8 cellular contexts compared by ENCODE assay signal in genomic region chr19:5170329-5170745, GRCh38.
DNase-seq lines count a peak whose midpoint lies in the region; ATAC-seq and TF ChIP-seq lines count a peak whose summit lies in the region.

No MANE protein-coding gene starts in this region.

- H3K36me3 ChIP-seq in CD8-positive, alpha-beta memory T cell (ENCODE audit: insufficient read depth, low read length), result no peaks in the 10 kb centered on the region
- H3K36me3 ChIP-seq in OCI-LY3 (replicated peaks; ENCODE audit: low read depth, low read length), result no peaks in the 10 kb centered on the region
- H3K36me3 ChIP-seq in lung (ENCODE audit: control insufficient read depth in 2 of 2, insufficient read depth in 2 of 2, low read length in 2 of 2), result no peaks in the 10 kb centered on the region

- POLR2A ChIA-PET in CD8-positive, alpha-beta memory T cell (lab: Charles Lee), result no interaction called here

- H3K27me3 ChIP-seq in CD8-positive, alpha-beta memory T cell (ENCODE audit: insufficient read depth, low read length, poor library complexity, severe bottlenecking), result no peaks in the 10 kb centered on the region
- H3K27me3 ChIP-seq in OCI-LY3 (ENCODE audit: low read depth, low read length), result peaks cover 14% of the 10 kb centered on the region; the same call in 1 of the 2 replicates
- H3K27me3 ChIP-seq in lung (ENCODE audit: control insufficient read depth, insufficient read depth), result no peaks in the 10 kb centered on the region

- H3K4me2 ChIP-seq in OCI-LY3 (ENCODE audit: low read length), result no peak overlapping the region

- H3K9me3 Mint-ChIP-seq in CD8-positive, alpha-beta memory T cell, result peaks cover 0 to 3% (median 0%) of the 10 kb centered on the region in 5 donors
- H3K9me3 Mint-ChIP-seq in stimulated activated naive CD8-positive, alpha-beta T cell treated with anti-CD3 and anti-CD28 coated beads, Interleukin-15, amount 100 ng/mL, for 72 hours, result no peaks in the 10 kb centered on the region

- peaks cover 0 to 2% (median 0%) of the 10 kb centered on the region in 3 donors for H3K4me1 Mint-ChIP-seq in CD8-positive, alpha-beta memory T cell
- no peaks in the 10 kb centered on the region for H3K4me1 Mint-ChIP-seq in stimulated activated naive CD8-positive, alpha-beta T cell treated with anti-CD3 and anti-CD28 coated beads, Interleukin-15, amount 100 ng/mL, for 72 hours

- no peaks in the 10 kb centered on the region for H3K9me3 ChIP-seq in CD8-positive, alpha-beta memory T cell (ENCODE audit: low read length)
- no peaks in the 10 kb centered on the region for H3K9me3 ChIP-seq in OCI-LY3 (ENCODE audit: insufficient read depth, low read length)
- no peaks in the 10 kb centered on the region for H3K9me3 ChIP-seq in lung (ENCODE audit: control insufficient read depth in 2 of 2, insufficient read depth in 1 of 2, low read length in 1 of 2)

- H3K4me1 ChIP-seq in CD8-positive, alpha-beta memory T cell (ENCODE audit: insufficient read depth, low read length), result no peaks in the 10 kb centered on the region
- H3K4me1 ChIP-seq in OCI-LY3 (ENCODE audit: low read length), result no peaks in the 10 kb centered on the region
- no peaks in the 10 kb centered on the region for H3K4me1 ChIP-seq in lung (ENCODE audit: control insufficient read depth in 2 of 2, insufficient read depth in 2 of 2, low read length in 2 of 2)

- no peaks in the 10 kb centered on the region for H3K36me3 Mint-ChIP-seq in CD8-positive, alpha-beta memory T cell

- peaks cover 0 to 10% of the 10 kb centered on the region in 2 donors for H3K27me3 Mint-ChIP-seq in CD8-positive, alpha-beta memory T cell
- H3K27me3 Mint-ChIP-seq in stimulated activated naive CD8-positive, alpha-beta T cell treated with anti-CD3 and anti-CD28 coated beads, Interleukin-15, amount 100 ng/mL, for 72 hours, result peaks cover 5% of the 10 kb centered on the region

- no peak overlapping the region for H2AFZ ChIP-seq in OCI-LY3 (ENCODE audit: low read depth, low read length)

- no peak overlapping the region for H3K9ac ChIP-seq in OCI-LY3 (ENCODE audit: low read length)

- H3K27ac Mint-ChIP-seq in CD8-positive, alpha-beta memory T cell, result peak overlapping the region in 1 of 8 donors; percentile 94
- H3K27ac Mint-ChIP-seq in stimulated activated naive CD8-positive, alpha-beta T cell treated with anti-CD3 and anti-CD28 coated beads, Interleukin-15, amount 100 ng/mL, for 72 hours, result no peak overlapping the region

- no peak overlapping the region for H3K4me3 Mint-ChIP-seq in CD8-positive, alpha-beta memory T cell
- no peak overlapping the region for H3K4me3 Mint-ChIP-seq in stimulated activated naive CD8-positive, alpha-beta T cell treated with anti-CD3 and anti-CD28 coated beads, Interleukin-15, amount 100 ng/mL, for 72 hours

- H4K20me1 ChIP-seq in OCI-LY3 (ENCODE audit: insufficient read depth, low read length), result no peaks in the 10 kb centered on the region

- WGBS in lung, 2 donors, result 62 to 68% methylated on average over 4 of the region's 4 CpGs

- peak; percentile 62 for TF ChIP-seq CTCF in OCI-LY3 (IDR thresholded peaks at IDR 0.05; ENCODE audit: low read depth, low read length)
- no peak for TF ChIP-seq CTCF in lung (IDR thresholded peaks at IDR 0.05; ENCODE audit: control extremely low read depth, extremely low read depth)

- no peak for ATAC-seq in lung (ENCODE audit: insufficient read depth, low FRiP score)
- peak; percentile 60 for ATAC-seq in stimulated activated naive CD8-positive, alpha-beta T cell treated with anti-CD3 and anti-CD28 coated beads, Interleukin-15, amount 100 ng/mL, for 72 hours
- ATAC-seq in GM19455 (IDR thresholded peaks at IDR 0.05; ENCODE audit: unreplicated experiment), result no peak
- ATAC-seq in HG03432 (IDR thresholded peaks at IDR 0.05; ENCODE audit: unreplicated experiment), result no peak

- no peak overlapping the region for H3K4me3 ChIP-seq in CD8-positive, alpha-beta memory T cell (ENCODE audit: low read length)
- no peak overlapping the region for H3K4me3 ChIP-seq in OCI-LY3 (ENCODE audit: low read length)
- no peak overlapping the region for H3K4me3 ChIP-seq in lung

- peak in 4 of 5 donors; percentile 17 to 38 (median 36) for DNase-seq in CD8-positive, alpha-beta memory T cell
- DNase-seq in activated gamma-delta T cell treated with anti-CD3 and anti-CD28 coated beads, Interleukin-2, amount 50 U/mL, for 16 hours (ENCODE audit: low read depth), result peak; percentile 45
- peak; percentile 36 for DNase-seq in lung (ENCODE audit: low spot score)
- DNase-seq in stimulated activated naive CD8-positive, alpha-beta T cell treated with anti-CD3 and anti-CD28 coated beads, Interleukin-15, amount 100 ng/mL, for 72 hours, result peak; percentile 58 to 62
- no peak for DNase-seq in hippocampal formation (lab: John Stamatoyannopoulos, UW)

- CTCF ChIA-PET in CD8-positive, alpha-beta memory T cell (lab: Charles Lee), result interaction anchor here (1.1 kb wide), 1 partner anchor 12 kb away, joined by 3 read pairs; no protein-coding TSS in a partner anchor

- no peaks in the 10 kb centered on the region for H3K79me2 ChIP-seq in OCI-LY3 (ENCODE audit: low read length)

- H3K27ac ChIP-seq in CD8-positive, alpha-beta memory T cell (ENCODE audit: low read depth, low read length), result no peak overlapping the region
- H3K27ac ChIP-seq in OCI-LY3 (ENCODE audit: low read length) (no peak overlapping the region), lung (ENCODE audit: low read depth in 1 of 2, low read length in 1 of 2) (no peak overlapping the region)

Comparison
In these comparisons a context has a peak if more than half of its experiments do, and no peak if none do; other contexts are left out.
1. DNase-seq: peak in CD8-positive, alpha-beta memory T cell (4 of 5), activated gamma-delta T cell treated with anti-CD3 and anti-CD28 coated beads, Interleukin-2, amount 50 U/mL, for 16 hours (single experiment), lung (single experiment) and stimulated activated naive CD8-positive, alpha-beta T cell treated with anti-CD3 and anti-CD28 coated beads, Interleukin-15, amount 100 ng/mL, for 72 hours (2 of 2); none in hippocampal formation (0 of 2).